In the genomic region with DNA sequence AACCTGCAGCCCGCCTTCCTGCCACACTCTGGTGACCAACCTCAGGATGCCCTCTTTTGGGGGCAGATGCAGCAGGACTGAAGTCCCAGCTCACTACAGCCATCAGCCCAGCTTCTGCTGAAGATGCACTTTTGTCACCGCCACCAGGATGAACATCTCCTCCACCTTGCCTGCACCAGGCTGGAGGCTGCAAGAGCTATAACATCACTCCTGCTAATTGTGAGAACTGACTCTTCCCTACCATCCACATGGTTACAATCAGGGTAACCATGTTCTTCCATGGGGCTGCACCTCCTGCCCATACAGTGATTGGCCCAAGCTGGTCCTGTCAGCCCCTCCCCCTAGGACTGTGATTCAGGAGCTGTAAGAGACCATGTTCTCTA, we compare ENCODE assay signal across 10 cellular contexts. TPM values are rescaled to one million over a fixed set of nuclear protein-coding genes. Genes with fewer than 3 reads are reported as not detected.
DNase-seq lines count a peak whose midpoint lies in the region; ATAC-seq and TF ChIP-seq lines count a peak whose summit lies in the region.
"Had no signal": no experiment of that assay in that cellular context is flagged by ENCODE, and none has a peak within 500 bp of the region (broad histone marks: within the 10 kb centered on the region; RNA-seq: fewer than 3 reads in every experiment).

No MANE protein-coding gene starts in this region.

- TF ChIP-seq CTCF in HCT116 (IDR thresholded peaks at IDR 0.05 in 2 of 3, conservative IDR thresholded peaks at IDR 0.05 in 1 of 3; ENCODE audit: borderline replicate concordance in 1 of 3, insufficient read depth in 1 of 3, low read depth in 2 of 3, low read length in 2 of 3) = no peak
- no peak for TF ChIP-seq CTCF in nephron progenitor cell (IDR thresholded peaks at IDR 0.05)
- TF ChIP-seq CTCF in A673 (conservative IDR thresholded peaks at IDR 0.05; ENCODE audit: low read depth, low read length) = no peak

- H3K9me3 ChIP-seq in CD4-positive, alpha-beta memory T cell (ENCODE audit: control insufficient read depth in 1 of 2, low read length in 2 of 2) = no peaks in the 10 kb centered on the region
- H3K9me3 ChIP-seq in HCT116 (ENCODE audit: control insufficient read depth in 1 of 2, insufficient read depth in 1 of 2, low read depth in 1 of 2, low read length in 2 of 2) (no peaks in the 10 kb centered on the region), A673 (ENCODE audit: low read depth, low read length, poor library complexity, severe bottlenecking) (no peaks in the 10 kb centered on the region)

- H4K20me1 ChIP-seq in HCT116 (ENCODE audit: insufficient read depth) = no peaks in the 10 kb centered on the region

- H3K4me3 ChIP-seq in CD4-positive, alpha-beta memory T cell (ENCODE audit: low read length in 2 of 2) = no peak overlapping the region
- peak overlapping the region in 1 of 2 experiments; percentile 90; a peak in 1 of 4 replicates for H3K4me3 ChIP-seq in HCT116 (replicated peaks in 1 of 2; ENCODE audit: low read depth in 1 of 2, low read length in 2 of 2)
- no peak overlapping the region for H3K4me3 ChIP-seq in A673 (ENCODE audit: low read depth, low read length, poor library complexity, severe bottlenecking)

- no peak for DNase-seq in CD4-positive, alpha-beta memory T cell
- DNase-seq in HCT116 (ENCODE audit: low read depth, low spot score) = no peak
- DNase-seq in activated naive CD8-positive, alpha-beta T cell treated with anti-CD3 and anti-CD28 coated beads, Interleukin-2, amount 10 ng/mL, durations not matched to agents 7 days and 5 days = peak; percentile 31
- DNase-seq in nephron progenitor cell = no peak
- DNase-seq in A673 (ENCODE audit: low spot score) = no peak
- no peak for DNase-seq in NCI-H345 (lab: John Stamatoyannopoulos, UW)
- DNase-seq in midbrain (lab: John Stamatoyannopoulos, UW) = no peak
- DNase-seq: activated CD4-positive, alpha-beta T cell treated with anti-CD3 and anti-CD28 coated beads, Interleukin-2, amount 50 U/mL, for 1 hour; cortex of kidney had no signal

- H3K27me3 Mint-ChIP-seq in CD4-positive, alpha-beta memory T cell = no peaks in the 10 kb centered on the region
- H3K27me3 Mint-ChIP-seq in activated naive CD8-positive, alpha-beta T cell treated with anti-CD3 and anti-CD28 coated beads, Interleukin-2, amount 10 ng/mL, durations not matched to agents 7 days and 5 days = no peaks in the 10 kb centered on the region
- no peaks in the 10 kb centered on the region for H3K27me3 Mint-ChIP-seq in nephron progenitor cell (ENCODE audit: low read depth, poor library complexity)

- no peaks in the 10 kb centered on the region for H3K36me3 ChIP-seq in CD4-positive, alpha-beta memory T cell (ENCODE audit: insufficient read depth, low read length)
- peaks cover 8 to 12% of the 10 kb centered on the region in 2 experiments; a peak in 3 of 4 replicates for H3K36me3 ChIP-seq in HCT116 (ENCODE audit: control insufficient read depth in 1 of 2, insufficient read depth in 2 of 2, low read length in 2 of 2)
- H3K36me3 ChIP-seq in A673 (ENCODE audit: insufficient read depth, low read length, poor library complexity, severe bottlenecking) = peaks cover 14% of the 10 kb centered on the region

- TF ChIP-seq RAD21 in HCT116 (IDR thresholded peaks at IDR 0.05; ENCODE audit: low read depth) = no peak

- peak overlapping the region; percentile 76 to 89 (median 84) for H3K4me3 Mint-ChIP-seq in CD4-positive, alpha-beta memory T cell
- peak overlapping the region; percentile 83 for H3K4me3 Mint-ChIP-seq in activated naive CD8-positive, alpha-beta T cell treated with anti-CD3 and anti-CD28 coated beads, Interleukin-2, amount 10 ng/mL, durations not matched to agents 7 days and 5 days
- H3K4me3 Mint-ChIP-seq in nephron progenitor cell = peak overlapping the region; percentile 83

- H3K27me3 ChIP-seq in CD4-positive, alpha-beta memory T cell (ENCODE audit: insufficient read depth, low read length) = no peaks in the 10 kb centered on the region
- H3K27me3 ChIP-seq in HCT116 (ENCODE audit: insufficient read depth, low read length) = no peaks in the 10 kb centered on the region
- H3K27me3 ChIP-seq in A673 (replicated peaks; ENCODE audit: insufficient read depth, low read depth, low read length, poor library complexity) = no peaks in the 10 kb centered on the region

- H3K9ac ChIP-seq in HCT116 (ENCODE audit: low read length) = peak overlapping the region; percentile 80; the same call in 1 of the 2 replicates

- no TSS peak for BruUV-seq in HCT116 (replicated peaks; lab: Mats Ljungman, UMichigan)
- BruUV-seq in A673 (replicated peaks; lab: Mats Ljungman, UMichigan) = no TSS peak

- peak overlapping the region; percentile 89 to 97 (median 96) for H3K27ac Mint-ChIP-seq in CD4-positive, alpha-beta memory T cell
- H3K27ac Mint-ChIP-seq in activated naive CD8-positive, alpha-beta T cell treated with anti-CD3 and anti-CD28 coated beads, Interleukin-2, amount 10 ng/mL, durations not matched to agents 7 days and 5 days = peak overlapping the region; percentile 83
- peak overlapping the region; percentile 72 for H3K27ac Mint-ChIP-seq in nephron progenitor cell

- H2AFZ ChIP-seq in HCT116 (ENCODE audit: low read depth, low read length, poor library complexity, severe bottlenecking) = no peak overlapping the region

- H3K79me2 ChIP-seq in HCT116 (ENCODE audit: insufficient read depth, low read length) = peaks cover 6% of the 10 kb centered on the region; the same call in 1 of the 2 replicates

- peak overlapping the region; percentile 82 for H3K27ac ChIP-seq in CD4-positive, alpha-beta memory T cell (ENCODE audit: low read depth, low read length)
- H3K27ac ChIP-seq in HCT116 (ENCODE audit: low read depth, low read length) = peak overlapping the region; percentile 80
- no peak overlapping the region for H3K27ac ChIP-seq in A673 (ENCODE audit: low read depth, low read length, poor library complexity, severe bottlenecking)

- peaks cover 0 to 3% of the 10 kb centered on the region in 2 donors for H3K36me3 Mint-ChIP-seq in CD4-positive, alpha-beta memory T cell
- H3K36me3 Mint-ChIP-seq in activated naive CD8-positive, alpha-beta T cell treated with anti-CD3 and anti-CD28 coated beads, Interleukin-2, amount 10 ng/mL, durations not matched to agents 7 days and 5 days = peaks cover under 1% of the 10 kb centered on the region
- H3K36me3 Mint-ChIP-seq in nephron progenitor cell (ENCODE audit: low read depth) = peaks cover 14% of the 10 kb centered on the region

- POLR2A ChIA-PET in CD4-positive, alpha-beta memory T cell (lab: Charles Lee; ENCODE audit: partially characterized antibody) = interaction anchor here (0.5 to 9.7 kb wide), 17 partner anchors 10 to 329 kb away, joined by 3 to 122 read pairs (median 15); a partner anchor contains a TSS
- POLR2A ChIA-PET in HCT116 (lab: Charles Lee) = interaction anchor here (1.1 to 2.3 kb wide), 2 partner anchors 11 to 20 kb away, joined by 3 to 6 read pairs; no protein-coding TSS in a partner anchor
- POLR2A ChIA-PET in activated naive CD8-positive, alpha-beta T cell treated with anti-CD3 and anti-CD28 coated beads, Interleukin-2, amount 10 ng/mL, durations not matched to agents 7 days and 5 days (lab: Charles Lee) = interaction anchor here (0.6 to 8.3 kb wide), 9 partner anchors 10 to 222 kb away, joined by 3 to 116 read pairs (median 10); a partner anchor contains a TSS
- POLR2A ChIA-PET in A673 (lab: Charles Lee; ENCODE audit: low non-redundant PET) = no interaction called here

- peaks cover 19 to 60% (median 34%) of the 10 kb centered on the region in 4 donors for H3K4me1 Mint-ChIP-seq in CD4-positive, alpha-beta memory T cell
- H3K4me1 Mint-ChIP-seq in activated naive CD8-positive, alpha-beta T cell treated with anti-CD3 and anti-CD28 coated beads, Interleukin-2, amount 10 ng/mL, durations not matched to agents 7 days and 5 days = peaks cover 27% of the 10 kb centered on the region
- peaks cover 32% of the 10 kb centered on the region for H3K4me1 Mint-ChIP-seq in nephron progenitor cell

- ATAC-seq in HCT116 = no peak
- no peak for ATAC-seq in activated naive CD8-positive, alpha-beta T cell treated with anti-CD3 and anti-CD28 coated beads, Interleukin-2, amount 10 ng/mL, durations not matched to agents 7 days and 5 days (ENCODE audit: low read depth)
- no peak for ATAC-seq in GM18520 (IDR thresholded peaks at IDR 0.05; ENCODE audit: unreplicated experiment)

- no peak for TF ChIP-seq POLR2A in HCT116 (IDR thresholded peaks at IDR 0.05; ENCODE audit: borderline replicate concordance, extremely low read depth, insufficient read depth, insufficient read length)

- CTCF ChIA-PET in CD4-positive, alpha-beta memory T cell (lab: Charles Lee; ENCODE audit: partially characterized antibody) = interaction anchor here (0.7 to 8.6 kb wide), 7 partner anchors 11 to 210 kb away, joined by 3 to 88 read pairs (median 8); a partner anchor contains a TSS
- CTCF ChIA-PET in HCT116 (lab: Charles Lee) (interaction anchor here (1.3 to 3.0 kb wide), 3 partner anchors 11 to 207 kb away, joined by 5 to 13 read pairs (median 5); no protein-coding TSS in a partner anchor), A673 (lab: Charles Lee) (interaction anchor here (0.6 kb wide), 1 partner anchor 208 kb away, joined by 6 read pairs; no protein-coding TSS in a partner anchor)

- H3K9me3 Mint-ChIP-seq in CD4-positive, alpha-beta memory T cell = no peaks in the 10 kb centered on the region
- H3K9me3 Mint-ChIP-seq in activated naive CD8-positive, alpha-beta T cell treated with anti-CD3 and anti-CD28 coated beads, Interleukin-2, amount 10 ng/mL, durations not matched to agents 7 days and 5 days = no peaks in the 10 kb centered on the region
- H3K9me3 Mint-ChIP-seq in nephron progenitor cell = no peaks in the 10 kb centered on the region

- peak overlapping the region; percentile 97 for H3K4me2 ChIP-seq in HCT116 (ENCODE audit: low read length)

- RAD21 ChIA-PET in HCT116 (lab: Charles Lee; ENCODE audit: low non-redundant PET in 1 of 2, low total read pairs in 2 of 2, uncharacterized antibody in 2 of 2, unreplicated experiment in 2 of 2) = no interaction called here

- peaks cover 41% of the 10 kb centered on the region for H3K4me1 ChIP-seq in CD4-positive, alpha-beta memory T cell (ENCODE audit: insufficient read depth, low read length)
- peaks cover 9 to 22% of the 10 kb centered on the region in 2 experiments for H3K4me1 ChIP-seq in HCT116 (ENCODE audit: control insufficient read depth in 1 of 2, insufficient read depth in 2 of 2, low read length in 2 of 2)
- H3K4me1 ChIP-seq in A673 (ENCODE audit: insufficient read depth, low read length, poor library complexity, severe bottlenecking) = peaks cover 27% of the 10 kb centered on the region

- H3K9me2 ChIP-seq in HCT116 (ENCODE audit: insufficient read depth) = no peaks in the 10 kb centered on the region

- intact Hi-C loops in CD4-positive, alpha-beta memory T cell (cut with micrococcal nuclease) = no loop called here
- intact Hi-C loops in HCT116 (cut with micrococcal nuclease) = loop anchor here (5.0 kb wide), 1 partner anchor 207 kb away; no protein-coding TSS in a partner anchor
- intact Hi-C loops in A673 (cut with micrococcal nuclease; ENCODE audit: unreplicated experiment) = loop anchor here (5.0 kb wide), 2 partner anchors 463 to 473 kb away; no protein-coding TSS in a partner anchor

RNA-seq across cellular contexts. Expression of a gene that starts 2.0 kb away (rescaled TPM):
- total RNA-seq in CD4-positive, alpha-beta memory T cell = 1 to 10 TPM; 5.5 to 6.0 TPM
- polyA plus RNA-seq in CD4-positive, alpha-beta memory T cell = 1 to 10 TPM; 1.7 to 5.3 TPM
- 0.22 TPM for total RNA-seq in HCT116 (2021; ENCODE audit: unreplicated experiment)
- 0.06 and 0.07 TPM in 2 replicates for polyA plus RNA-seq in HCT116 (2012)
- total RNA-seq in activated naive CD8-positive, alpha-beta T cell treated with anti-CD3 and anti-CD28 coated beads, Interleukin-2, amount 10 ng/mL, durations not matched to agents 7 days and 5 days = 1 to 10 TPM; 4.4 to 4.9 TPM
- 0.39 and 0.47 TPM in 2 replicates for total RNA-seq in A673 (2021)

RNA-seq across cellular contexts. Expression of a gene that starts 2.6 kb away (rescaled TPM):
- under 1 TPM; 0.61 TPM for total RNA-seq in CD4-positive, alpha-beta memory T cell
- polyA plus RNA-seq in CD4-positive, alpha-beta memory T cell = not detected
- total RNA-seq in HCT116 (2021; ENCODE audit: unreplicated experiment) = 0.37 TPM
- polyA plus RNA-seq in HCT116 (2012) = 0.15 and 0.20 TPM in 2 replicates
- total RNA-seq in activated naive CD8-positive, alpha-beta T cell treated with anti-CD3 and anti-CD28 coated beads, Interleukin-2, amount 10 ng/mL, durations not matched to agents 7 days and 5 days = under 1 TPM; 0.39 to 0.43 TPM
- 0.13 and 0.22 TPM in 2 replicates for total RNA-seq in A673 (2021)

RNA-seq across cellular contexts. Expression of a gene that starts 9.5 kb away (rescaled TPM):
- 10 to 100 TPM; 23.3 to 23.4 TPM for total RNA-seq in CD4-positive, alpha-beta memory T cell
- 1 to 10 TPM; 2.0 to 2.5 TPM for polyA plus RNA-seq in CD4-positive, alpha-beta memory T cell
- total RNA-seq in HCT116 (2021; ENCODE audit: unreplicated experiment) = 48.1 TPM
- 27.2 and 28.1 TPM in 2 replicates for polyA plus RNA-seq in HCT116 (2012)
- 10 to 100 TPM; 36.3 to 37.7 TPM for total RNA-seq in activated naive CD8-positive, alpha-beta T cell treated with anti-CD3 and anti-CD28 coated beads, Interleukin-2, amount 10 ng/mL, durations not matched to agents 7 days and 5 days
- total RNA-seq in A673 (2021) = 83.1 and 100 TPM in 2 replicates

RNA-seq across cellular contexts. Expression of a gene that starts 21.4 kb away (rescaled TPM):
- total RNA-seq in CD4-positive, alpha-beta memory T cell = 1 to 10 TPM; 2.2 to 2.6 TPM
- polyA plus RNA-seq in CD4-positive, alpha-beta memory T cell = under 1 TPM; 0.46 to 0.89 TPM
- total RNA-seq in HCT116 (2021; ENCODE audit: unreplicated experiment) = 30.9 TPM
- polyA plus RNA-seq in HCT116 (2012) = 13.9 and 17.0 TPM in 2 replicates
- total RNA-seq in activated naive CD8-positive, alpha-beta T cell treated with anti-CD3 and anti-CD28 coated beads, Interleukin-2, amount 10 ng/mL, durations not matched to agents 7 days and 5 days = 10 to 100 TPM; 62.5 to 68.4 TPM
- 86.0 and 87.0 TPM in 2 replicates for total RNA-seq in A673 (2021)

RNA-seq across cellular contexts. Expression of a gene that starts 55.4 kb away (rescaled TPM):
- total RNA-seq in CD4-positive, alpha-beta memory T cell = 10 to 100 TPM; 15.7 to 16.3 TPM
- 10 to 100 TPM in 1 of 2 donors, 1 to 10 TPM in 1; 6.3 to 16.4 TPM for polyA plus RNA-seq in CD4-positive, alpha-beta memory T cell
- total RNA-seq in HCT116 (2021; ENCODE audit: unreplicated experiment) (9.6 TPM), A673 (2021) (7.5 and 9.7 TPM in 2 replicates)
- 7.8 and 10.9 TPM in 2 replicates for polyA plus RNA-seq in HCT116 (2012)
- 10 to 100 TPM; 13.4 to 19.2 TPM for total RNA-seq in activated naive CD8-positive, alpha-beta T cell treated with anti-CD3 and anti-CD28 coated beads, Interleukin-2, amount 10 ng/mL, durations not matched to agents 7 days and 5 days
